In the genomic region with DNA sequence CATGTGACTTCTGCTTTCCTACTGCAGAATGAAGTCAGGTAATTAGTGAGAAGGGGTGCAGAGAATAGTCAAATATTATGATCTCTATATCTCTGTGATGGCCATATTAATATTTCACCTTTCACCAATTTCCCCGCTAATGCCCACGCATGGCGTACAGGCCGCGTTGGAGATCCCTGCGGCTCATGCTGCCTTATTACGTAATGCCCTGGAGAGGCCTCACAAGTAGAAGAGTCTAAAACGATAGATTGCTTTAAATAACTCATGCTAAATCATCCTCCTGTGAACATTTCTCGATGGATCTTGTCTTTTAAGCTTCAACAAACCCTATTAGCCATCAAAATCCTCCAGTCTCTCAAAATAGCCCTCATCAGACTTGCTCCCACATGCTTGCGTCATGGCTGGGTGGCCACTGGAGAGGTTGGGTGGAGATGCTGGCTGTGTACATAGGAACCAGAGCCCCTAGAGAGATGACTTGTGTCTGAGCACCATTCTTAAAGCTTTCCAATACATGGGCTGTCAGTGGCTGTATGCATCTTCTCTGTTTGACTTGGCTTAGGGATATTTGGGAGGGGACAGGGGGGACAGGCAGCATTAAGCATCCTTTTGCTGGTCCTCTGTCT, we compare ENCODE assay signal across 15 cellular contexts.
A peak's percentile ranks its signal among the peaks of the same experiment; 100 is the strongest.
DNase-seq lines count a peak whose midpoint lies in the region; ATAC-seq and TF ChIP-seq lines count a peak whose summit lies in the region.
"Had no signal": no experiment of that assay in that cellular context is flagged by ENCODE, and none has a peak within 500 bp of the region (broad histone marks: within the 10 kb centered on the region; RNA-seq: fewer than 3 reads in every experiment).

No MANE protein-coding gene starts in this region.

- peak; percentile 23 for DNase-seq in DMS53 treated with DMSO at 0.1 percent for 48 hours (lab: John Stamatoyannopoulos, UW; ENCODE audit: unreplicated experiment)
- DNase-seq in NCI-H345 (lab: John Stamatoyannopoulos, UW), result peak; percentile 73
- DNase-seq in left kidney (ENCODE audit: low read depth, low spot score), result peak; percentile 63
- no peak for DNase-seq in mesothelial cell of epicardium (ENCODE audit: low spot score in 2 of 2, unreplicated experiment in 2 of 2)
- no peak for DNase-seq in midbrain (lab: John Stamatoyannopoulos, UW)
- DNase-seq in CD8-positive, alpha-beta T cell, result no peak
- DNase-seq: CD4-positive, CD25-positive, alpha-beta regulatory T cell; GDM1; KG1; NCI-H187; NCI-H526 treated with DMSO at 0.1 percent for 48 hours; NK-92 treated with Interleukin-12 subunit alpha and Interleukin-12 subunit beta, amount 100 ng/mL, for 24 hours; RPMI8226; SIG-M5 had no signal

- H3K4me3 Mint-ChIP-seq in mesothelial cell of epicardium, result no peak overlapping the region
- H3K4me3 Mint-ChIP-seq in CD8-positive, alpha-beta T cell, result no peak overlapping the region
- H3K4me3 Mint-ChIP-seq: CD4-positive, CD25-positive, alpha-beta regulatory T cell had no signal

- CTCF ChIA-PET in CD8-positive, alpha-beta T cell (lab: Charles Lee), result no interaction called here

- no peaks in the 10 kb centered on the region for H3K27me3 Mint-ChIP-seq in mesothelial cell of epicardium (ENCODE audit: low read depth)
- H3K27me3 Mint-ChIP-seq in CD8-positive, alpha-beta T cell (ENCODE audit: low read depth), result peaks cover 7% of the 10 kb centered on the region

- H3K9me3 ChIP-seq in BLaER1 treated with 17β-estradiol and CSF1 and Interleukin-3, amounts not matched to agents 10 nM and 100 nM (replicated peaks in 1 of 11), result peaks cover 9 to 25% (median 19%) of the 10 kb centered on the region in 11 experiments; a peak in 19 of 22 replicates
- H3K9me3 ChIP-seq in CD8-positive, alpha-beta T cell (ENCODE audit: low read length), result no peaks in the 10 kb centered on the region

- POLR2A ChIA-PET in CD8-positive, alpha-beta T cell (lab: Charles Lee), result no interaction called here

- intact Hi-C loops in CD8-positive, alpha-beta T cell (cut with DNase I, micrococcal nuclease), result no loop called here

- TF ChIP-seq CTCF in mesothelial cell of epicardium (IDR thresholded peaks at IDR 0.05; ENCODE audit: unreplicated experiment), result no peak
- TF ChIP-seq CTCF in CD8-positive, alpha-beta T cell (IDR thresholded peaks at IDR 0.05), result no peak

- H3K4me1 ChIP-seq in BLaER1 treated with 17β-estradiol and CSF1 and Interleukin-3, amounts not matched to agents 10 nM and 100 nM, result peaks cover 0 to 32% (median 24%) of the 10 kb centered on the region in 10 experiments; a peak in 17 of 20 replicates
- no peaks in the 10 kb centered on the region for H3K4me1 ChIP-seq in CD8-positive, alpha-beta T cell (ENCODE audit: insufficient read depth, low read length)

- H4K20me1 ChIP-seq in BLaER1 treated with 17β-estradiol and CSF1 and Interleukin-3, amounts not matched to agents 10 nM and 100 nM, result no peaks in the 10 kb centered on the region

- no peak overlapping the region for H3K27ac ChIP-seq in BLaER1 treated with 17β-estradiol and CSF1 and Interleukin-3, amounts not matched to agents 10 nM and 100 nM
- H3K27ac ChIP-seq in CD8-positive, alpha-beta T cell (ENCODE audit: low read depth, low read length), result no peak overlapping the region

- H3K36me3 ChIP-seq in BLaER1 treated with 17β-estradiol and CSF1 and Interleukin-3, amounts not matched to agents 10 nM and 100 nM, result no peaks in the 10 kb centered on the region
- H3K36me3 ChIP-seq in CD8-positive, alpha-beta T cell (ENCODE audit: insufficient read depth, low read length), result no peaks in the 10 kb centered on the region

- no peak overlapping the region for H3K27ac Mint-ChIP-seq in mesothelial cell of epicardium
- no peak overlapping the region for H3K27ac Mint-ChIP-seq in CD8-positive, alpha-beta T cell
- H3K27ac Mint-ChIP-seq: CD4-positive, CD25-positive, alpha-beta regulatory T cell had no signal

- no peaks in the 10 kb centered on the region for H3K27me3 ChIP-seq in BLaER1 treated with 17β-estradiol and CSF1 and Interleukin-3, amounts not matched to agents 10 nM and 100 nM
- H3K27me3 ChIP-seq in CD8-positive, alpha-beta T cell (ENCODE audit: insufficient read depth, low read length), result no peaks in the 10 kb centered on the region

- ATAC-seq in CD8-positive, alpha-beta T cell, result no peak

- H3K4me1 Mint-ChIP-seq in mesothelial cell of epicardium, result no peaks in the 10 kb centered on the region
- H3K4me1 Mint-ChIP-seq in CD8-positive, alpha-beta T cell (ENCODE audit: low read depth), result no peaks in the 10 kb centered on the region
- H3K4me1 Mint-ChIP-seq: CD4-positive, CD25-positive, alpha-beta regulatory T cell had no signal

- H3K9ac ChIP-seq in BLaER1 treated with 17β-estradiol and CSF1 and Interleukin-3, amounts not matched to agents 10 nM and 100 nM, result no peak overlapping the region

- peaks cover 5% of the 10 kb centered on the region for H3K9me3 Mint-ChIP-seq in mesothelial cell of epicardium
- peaks cover 2% of the 10 kb centered on the region for H3K9me3 Mint-ChIP-seq in CD8-positive, alpha-beta T cell

- peak overlapping the region in 9 of 11 experiments; percentile 26 to 74 (median 65); a peak in 17 of 22 replicates for H3K4me2 ChIP-seq in BLaER1 treated with 17β-estradiol and CSF1 and Interleukin-3, amounts not matched to agents 10 nM and 100 nM

- no peak overlapping the region for H3K4me3 ChIP-seq in BLaER1 treated with 17β-estradiol and CSF1 and Interleukin-3, amounts not matched to agents 10 nM and 100 nM
- H3K4me3 ChIP-seq in CD8-positive, alpha-beta T cell (ENCODE audit: low read depth, low read length), result no peak overlapping the region

- H3K36me3 Mint-ChIP-seq in mesothelial cell of epicardium, result peaks cover 21% of the 10 kb centered on the region
- H3K36me3 Mint-ChIP-seq in CD8-positive, alpha-beta T cell, result no peaks in the 10 kb centered on the region
- H3K36me3 Mint-ChIP-seq: CD4-positive, CD25-positive, alpha-beta regulatory T cell had no signal

Comparison
In these comparisons a context has a peak if more than half of its experiments do, and no peak if none do; other contexts are left out.
1. DNase-seq: peak in DMS53 treated with DMSO at 0.1 percent for 48 hours (single experiment), NCI-H345 (single experiment) and left kidney (single experiment); none in mesothelial cell of epicardium (0 of 2), midbrain (single experiment) and CD8-positive, alpha-beta T cell (0 of 7).